In genomic region chr12:49345048-49345839, GRCh38 we compare ENCODE assay signal across 6 cellular contexts. TPM values are rescaled to one million over a fixed set of nuclear protein-coding genes. Genes with fewer than 3 reads are reported as not detected.
DNase-seq lines count a peak whose midpoint lies in the region; ATAC-seq and TF ChIP-seq lines count a peak whose summit lies in the region.

No MANE protein-coding gene starts in this region.

- ATAC-seq in HG02571 (IDR thresholded peaks at IDR 0.05; ENCODE audit: unreplicated experiment) (no peak), HG02678 (IDR thresholded peaks at IDR 0.05; ENCODE audit: unreplicated experiment) (no peak)

- H3K9me3 ChIP-seq in OCI-LY1 (ENCODE audit: low read length) = no peaks in the 10 kb centered on the region
- H3K9me3 ChIP-seq in hepatocyte (ENCODE audit: low read depth) = no peaks in the 10 kb centered on the region

- H3K4me2 ChIP-seq in OCI-LY1 (ENCODE audit: low read length) = peak overlapping the region; percentile 63
- H3K4me2 ChIP-seq in hepatocyte = peak overlapping the region; percentile 99

- TF ChIP-seq CTCF in GM10266 (IDR thresholded peaks at IDR 0.05; ENCODE audit: control insufficient read depth, insufficient read depth, low read depth, missing control alignments) (no peak), OCI-LY1 (IDR thresholded peaks at IDR 0.05; ENCODE audit: low read length) (no peak), hepatocyte (IDR thresholded peaks at IDR 0.05; ENCODE audit: poor library complexity) (no peak)

- H3K79me2 ChIP-seq in OCI-LY1 (ENCODE audit: insufficient read depth, low read length) (no peaks in the 10 kb centered on the region), hepatocyte (peaks cover 11% of the 10 kb centered on the region)

- H3K9me2 ChIP-seq in OCI-LY1 (ENCODE audit: low read depth, low read length) = no peaks in the 10 kb centered on the region
- H3K9me2 ChIP-seq in hepatocyte (replicated peaks; ENCODE audit: insufficient read depth) = no peaks in the 10 kb centered on the region

- peaks cover 38% of the 10 kb centered on the region for H3K4me1 ChIP-seq in OCI-LY1 (ENCODE audit: insufficient read depth, low read length, severe bottlenecking)
- peaks cover 53% of the 10 kb centered on the region for H3K4me1 ChIP-seq in hepatocyte (ENCODE audit: insufficient read depth)
- peaks cover 6% of the 10 kb centered on the region for H3K4me1 ChIP-seq in urinary bladder (ENCODE audit: insufficient read depth)

- H3K4me3 ChIP-seq in OCI-LY1 (ENCODE audit: low read depth, low read length, poor library complexity, severe bottlenecking) (peak overlapping the region; percentile 47), hepatocyte (peak overlapping the region; percentile 36), urinary bladder (ENCODE audit: low read depth, low read length) (peak overlapping the region; percentile 33)

- H2AFZ ChIP-seq in OCI-LY1 (ENCODE audit: low read length) (no peak overlapping the region), hepatocyte (peak overlapping the region; percentile 78)

- H3F3A ChIP-seq in OCI-LY1 (ENCODE audit: insufficient read depth, low read length) = no peaks in the 10 kb centered on the region

- DNase-seq in GM10266 (ENCODE audit: extremely low spot score) = peak; percentile 77
- peak; percentile 70 for DNase-seq in hepatocyte (ENCODE audit: low spot score)

- H3K27ac ChIP-seq in OCI-LY1 (ENCODE audit: low read depth, low read length, poor library complexity, severe bottlenecking) (no peak overlapping the region), hepatocyte (no peak overlapping the region), urinary bladder (ENCODE audit: low read depth) (no peak overlapping the region)

- H3K27me3 ChIP-seq in OCI-LY1 (ENCODE audit: insufficient read depth, low read length) = 0 out of 2 replicates have a peak, but pooled peaks cover 4% of the 10 kb centered on the region
- peaks cover 69% of the 10 kb centered on the region for H3K27me3 ChIP-seq in hepatocyte

- no peak overlapping the region; the same call in 1 of the 2 replicates for H3K9ac ChIP-seq in OCI-LY1 (ENCODE audit: low read length)

- 1% methylated on average over 48 of the region's 71 CpGs for WGBS in hepatocyte (ENCODE audit: low lambda C conversion rate, missing lambda C conversion rate)
- 2% methylated on average over 71 of the region's 71 CpGs for WGBS in urinary bladder

- H4K20me1 ChIP-seq in OCI-LY1 (ENCODE audit: insufficient read depth, low read length) (no peaks in the 10 kb centered on the region), hepatocyte (ENCODE audit: insufficient read depth, poor library complexity, severe bottlenecking) (no peaks in the 10 kb centered on the region)

- H3K36me3 ChIP-seq in OCI-LY1 (ENCODE audit: insufficient read depth, low read length) (no peaks in the 10 kb centered on the region), hepatocyte (replicated peaks; ENCODE audit: insufficient read depth, low read depth) (no peaks in the 10 kb centered on the region), urinary bladder (ENCODE audit: insufficient read depth) (no peaks in the 10 kb centered on the region)

RNA-seq across cellular contexts. Expression of gene DNAJC22, which starts 1.4 kb away (rescaled TPM):
- total RNA-seq in hepatocyte = 28.3 and 30.7 TPM in 2 replicates
- 16.1 and 17.8 TPM in 2 replicates for polyA plus RNA-seq in hepatocyte
- 1.0 TPM for total RNA-seq in urinary bladder
- polyA plus RNA-seq in urinary bladder = 0.03 TPM

RNA-seq across cellular contexts. Expression of gene C1QL4, which starts 8.3 kb away (rescaled TPM):
- total RNA-seq in hepatocyte (not detected in 2 replicates), urinary bladder (not detected)
- polyA plus RNA-seq in hepatocyte (not detected in 2 replicates), urinary bladder (not detected)

RNA-seq across cellular contexts. Expression of gene SPATS2, which starts 22.0 kb away (rescaled TPM):
- 24.9 and 26.5 TPM in 2 replicates for total RNA-seq in hepatocyte
- polyA plus RNA-seq in hepatocyte = 36.8 and 39.8 TPM in 2 replicates
- 52.8 TPM for total RNA-seq in urinary bladder
- 11.5 TPM for polyA plus RNA-seq in urinary bladder

RNA-seq across cellular contexts. Expression of gene TROAP, which starts 22.2 kb away (rescaled TPM):
- 3.4 and 4.1 TPM in 2 replicates for total RNA-seq in hepatocyte
- polyA plus RNA-seq in hepatocyte = 8.0 and 12.5 TPM in 2 replicates
- total RNA-seq in urinary bladder = 10.4 TPM
- polyA plus RNA-seq in urinary bladder = 0.48 TPM

RNA-seq across cellular contexts. Expression of gene PRPH, which starts 50.3 kb away (rescaled TPM):
- total RNA-seq in hepatocyte = 0.70 and 1.1 TPM in 2 replicates
- polyA plus RNA-seq in hepatocyte = 1.3 and 1.7 TPM in 2 replicates
- 9.1 TPM for total RNA-seq in urinary bladder
- 24.8 TPM for polyA plus RNA-seq in urinary bladder

Comparison
In these comparisons a context has a peak if more than half of its experiments do, and no peak if none do; other contexts are left out.
1. RNA of gene DNAJC22, which starts 1.4 kb away (total RNA-seq): 28.3 to 30.7 TPM in hepatocyte; 1.0 TPM in urinary bladder (single experiment); every median in the first group is over 10 times any median in the second.
2. Peak in every context shown above with its lines, with median percentiles within 50 percentile points of each other: H3K4me3 ChIP-seq.